In genomic region chr11:88521354-88522310, GRCh38 we compare ENCODE assay signal across 24 cellular contexts.
DNase-seq lines count a peak whose midpoint lies in the region; ATAC-seq, FAIRE-seq and TF ChIP-seq lines count a peak whose summit lies in the region.
"Had no signal": no experiment of that assay in that cellular context is flagged by ENCODE, and none has a peak within 500 bp of the region (broad histone marks: within the 10 kb centered on the region; RNA-seq: fewer than 3 reads in every experiment).

No MANE protein-coding gene starts in this region.

- no peaks in the 10 kb centered on the region for H3K79me1 ChIP-seq in H1 (ENCODE audit: low read depth, low read length)

- H3K56ac ChIP-seq in H1 (replicated peaks; ENCODE audit: insufficient read length, low read depth, low read length) = no peak overlapping the region

- H3K18ac ChIP-seq in H1 (ENCODE audit: extremely low read depth, low read length) = no peak overlapping the region

- no peak for TF ChIP-seq CTCF in GM23338 (conservative IDR thresholded peaks at IDR 0.05; ENCODE audit: low read depth in 2 of 2)
- TF ChIP-seq CTCF in H1 (IDR thresholded peaks at IDR 0.05; ENCODE audit: control extremely low read depth in 1 of 3, insufficient read depth in 1 of 3, low read depth in 1 of 3, low read length in 3 of 3) = no peak
- no peak for TF ChIP-seq CTCF in osteocyte (IDR thresholded peaks at IDR 0.05)
- TF ChIP-seq CTCF in esophagus muscularis mucosa (IDR thresholded peaks at IDR 0.05) = no peak
- TF ChIP-seq CTCF in suprapubic skin (IDR thresholded peaks at IDR 0.05) = no peak

- no peak overlapping the region for H3K4ac ChIP-seq in H1 (replicated peaks; ENCODE audit: insufficient read length, low read depth, low read length)

- intact Hi-C loops in esophagus muscularis mucosa (cut with DNase I) = no loop called here

- no peak overlapping the region for H2BK12ac ChIP-seq in H1 (ENCODE audit: low read depth, low read length)

- H3K4me1 ChIP-seq in GM23338 (ENCODE audit: insufficient read depth) (no peaks in the 10 kb centered on the region; the same call in 1 of the 2 replicates), H1 (replicated peaks in 1 of 4; ENCODE audit: control insufficient read depth in 3 of 4, insufficient read depth in 4 of 4, low read length in 3 of 4) (peaks cover 0 to 6% (median 4%) of the 10 kb centered on the region in 4 experiments; a peak in 3 of 7 replicates), esophagus muscularis mucosa (no peaks in the 10 kb centered on the region), suprapubic skin (no peaks in the 10 kb centered on the region)
- H3K4me1 ChIP-seq: breast epithelium, thyroid gland had no signal

- DNase-seq in GM23338 (ENCODE audit: low spot score) (peak; percentile 31), SK-MEL-5 (ENCODE audit: low read depth, low spot score) (peak; percentile 7), H1 (ENCODE audit: low read depth in 1 of 2, low spot score in 2 of 2) (no peak), osteocyte (ENCODE audit: extremely low spot score, unreplicated experiment) (no peak), esophagus muscularis mucosa (ENCODE audit: extremely low spot score) (no peak), suprapubic skin (ENCODE audit: low spot score in 2 of 2) (no peak)
- DNase-seq in activated CD4-positive, alpha-beta memory T cell treated with anti-CD3 and anti-CD28 coated beads, Interleukin-2, amount 10 ng/mL, durations not matched to agents 7 days and 5 days = no peak
- DNase-seq: activated CD4-positive, alpha-beta memory T cell treated with anti-CD3 and anti-CD28 coated beads for 36 hours; activated T-cell treated with anti-CD3 and anti-CD28 coated beads, Interleukin-2, amount 50 U/mL, for 24 hours; dermis blood vessel endothelial cell; EL; NCI-H1105 treated with DMSO at 0.1 percent for 48 hours; NCI-H2107; NCI-H82; PC-3; T-helper 17 cell; thyroid gland had no signal

- H4K20me1 ChIP-seq in GM23338 (replicated peaks; ENCODE audit: insufficient read depth) (no peaks in the 10 kb centered on the region), H1 (replicated peaks in 1 of 2; ENCODE audit: control insufficient read depth in 1 of 2, insufficient read depth in 2 of 2, low read length in 2 of 2) (no peaks in the 10 kb centered on the region)

- TF ChIP-seq POLR2A in H1 (IDR thresholded peaks at IDR 0.05; ENCODE audit: control extremely low read depth in 1 of 2, low read depth in 2 of 2, low read length in 2 of 2) = no peak
- no peak for TF ChIP-seq POLR2A in esophagus muscularis mucosa (IDR thresholded peaks at IDR 0.05; ENCODE audit: low read depth)
- TF ChIP-seq POLR2A in suprapubic skin (IDR thresholded peaks at IDR 0.05) = no peak

- H3K36me3 Mint-ChIP-seq in GM23338 (ENCODE audit: low read depth) = peaks cover 3% of the 10 kb centered on the region; the same call in 2 of the 3 replicates
- no peaks in the 10 kb centered on the region for H3K36me3 Mint-ChIP-seq in osteocyte (ENCODE audit: unreplicated experiment)
- no peaks in the 10 kb centered on the region for H3K36me3 Mint-ChIP-seq in activated CD4-positive, alpha-beta memory T cell treated with anti-CD3 and anti-CD28 coated beads, Interleukin-2, amount 10 ng/mL, durations not matched to agents 7 days and 5 days (ENCODE audit: low read depth)
- H3K36me3 Mint-ChIP-seq: activated CD4-positive, alpha-beta memory T cell treated with anti-CD3 and anti-CD28 coated beads for 36 hours; activated naive CD4-positive, alpha-beta T cell treated with anti-CD3 and anti-CD28 coated beads, Interleukin-2, amount 50 U/mL, for 24 hours; stimulated activated memory B cell treated with anti-CD40 and anti-IgM and Interleukin-4, amounts not matched to agents 10 μg/mL and 1 μg/mL and 100 μg/mL, for 72 hours had no signal

- no peak overlapping the region for H2BK120ac ChIP-seq in H1 (replicated peaks; ENCODE audit: low read depth, low read length)

- ATAC-seq in GM23338 = peak; percentile 72
- no peak for ATAC-seq in GM18909 (IDR thresholded peaks at IDR 0.05; ENCODE audit: poor library complexity, unreplicated experiment)
- ATAC-seq: PC-3; stimulated activated memory B cell treated with anti-CD40 and anti-IgM and Interleukin-4, amounts not matched to agents 10 μg/mL and 1 μg/mL and 100 μg/mL, for 72 hours; T-helper 17 cell had no signal

- no peak overlapping the region for H3K14ac ChIP-seq in H1 (ENCODE audit: insufficient read length)

- H2BK20ac ChIP-seq in H1 (ENCODE audit: low read length) = no peak overlapping the region

- H3K9me3 Mint-ChIP-seq in GM23338 (no peaks in the 10 kb centered on the region), osteocyte (ENCODE audit: unreplicated experiment) (no peaks in the 10 kb centered on the region)
- H3K9me3 Mint-ChIP-seq in activated CD4-positive, alpha-beta memory T cell treated with anti-CD3 and anti-CD28 coated beads, Interleukin-2, amount 10 ng/mL, durations not matched to agents 7 days and 5 days = no peaks in the 10 kb centered on the region
- H3K9me3 Mint-ChIP-seq: activated CD4-positive, alpha-beta memory T cell treated with anti-CD3 and anti-CD28 coated beads for 36 hours; activated naive CD4-positive, alpha-beta T cell treated with anti-CD3 and anti-CD28 coated beads, Interleukin-2, amount 50 U/mL, for 24 hours; activated T-cell treated with anti-CD3 and anti-CD28 coated beads, Interleukin-2, amount 50 U/mL, for 24 hours; stimulated activated memory B cell treated with anti-CD40 and anti-IgM and Interleukin-4, amounts not matched to agents 10 μg/mL and 1 μg/mL and 100 μg/mL, for 72 hours had no signal

- CTCF ChIA-PET in H1 (lab: Charles Lee; ENCODE audit: partially characterized antibody) = interaction anchor here (0.5 to 1.3 kb wide), 8 partner anchors 15 to 505 kb away, joined by 3 to 5 read pairs (median 4); no protein-coding TSS in a partner anchor
- CTCF ChIA-PET in activated CD4-positive, alpha-beta memory T cell treated with anti-CD3 and anti-CD28 coated beads, Interleukin-2, amount 10 ng/mL, durations not matched to agents 7 days and 5 days (lab: Charles Lee) = interaction anchor here (0.5 kb wide), 1 partner anchor 73 kb away, joined by 3 read pairs; no protein-coding TSS in a partner anchor

- no peaks in the 10 kb centered on the region for H3K79me2 ChIP-seq in GM23338 (replicated peaks; ENCODE audit: insufficient read depth)
- no peaks in the 10 kb centered on the region for H3K79me2 ChIP-seq in H1 (ENCODE audit: control insufficient read depth in 1 of 2, insufficient read depth in 2 of 2, low read length in 2 of 2)

- H3K4me3 Mint-ChIP-seq in GM23338 (no peak overlapping the region), osteocyte (ENCODE audit: unreplicated experiment) (no peak overlapping the region)
- no peak overlapping the region for H3K4me3 Mint-ChIP-seq in activated CD4-positive, alpha-beta memory T cell treated with anti-CD3 and anti-CD28 coated beads, Interleukin-2, amount 10 ng/mL, durations not matched to agents 7 days and 5 days
- H3K4me3 Mint-ChIP-seq: activated CD4-positive, alpha-beta memory T cell treated with anti-CD3 and anti-CD28 coated beads for 36 hours; activated naive CD4-positive, alpha-beta T cell treated with anti-CD3 and anti-CD28 coated beads, Interleukin-2, amount 50 U/mL, for 24 hours; activated T-cell treated with anti-CD3 and anti-CD28 coated beads, Interleukin-2, amount 50 U/mL, for 24 hours; stimulated activated memory B cell treated with anti-CD40 and anti-IgM and Interleukin-4, amounts not matched to agents 10 μg/mL and 1 μg/mL and 100 μg/mL, for 72 hours; T-helper 17 cell had no signal

- H3K36me3 ChIP-seq in GM23338 (ENCODE audit: insufficient read depth) = no peaks in the 10 kb centered on the region
- no peaks in the 10 kb centered on the region for H3K36me3 ChIP-seq in H1 (ENCODE audit: control insufficient read depth in 2 of 4, insufficient read depth in 4 of 4, low read length in 3 of 4)
- no peaks in the 10 kb centered on the region for H3K36me3 ChIP-seq in esophagus muscularis mucosa
- no peaks in the 10 kb centered on the region for H3K36me3 ChIP-seq in suprapubic skin
- H3K36me3 ChIP-seq: breast epithelium, neutrophil, thyroid gland had no signal

- H3K27ac ChIP-seq in GM23338 (ENCODE audit: low read depth) (no peak overlapping the region), H1 (ENCODE audit: low read depth, low read length) (no peak overlapping the region), esophagus muscularis mucosa (replicated peaks in 1 of 4) (no peak overlapping the region), suprapubic skin (no peak overlapping the region)
- H3K27ac ChIP-seq: breast epithelium, neutrophil, thyroid gland, VCaP had no signal

- H3K9me3 ChIP-seq in H1 (ENCODE audit: insufficient read depth in 2 of 2, low read depth in 1 of 2, low read length in 1 of 2) (no peaks in the 10 kb centered on the region), esophagus muscularis mucosa (no peaks in the 10 kb centered on the region), suprapubic skin (no peaks in the 10 kb centered on the region)
- H3K9me3 ChIP-seq: breast epithelium, neutrophil, thyroid gland had no signal

- no peak for TF ChIP-seq EP300 in H1 (IDR thresholded peaks at IDR 0.05; ENCODE audit: borderline replicate concordance in 1 of 2, low read depth in 2 of 2, low read length in 2 of 2)
- no peak for TF ChIP-seq EP300 in esophagus muscularis mucosa (IDR thresholded peaks at IDR 0.05)
- TF ChIP-seq EP300 in suprapubic skin (IDR thresholded peaks at IDR 0.05) = no peak

- peaks cover 3% of the 10 kb centered on the region for H3K27me3 Mint-ChIP-seq in GM23338 (ENCODE audit: insufficient read depth, low read depth, poor library complexity)
- peaks cover 15% of the 10 kb centered on the region for H3K27me3 Mint-ChIP-seq in osteocyte (ENCODE audit: unreplicated experiment)
- peaks cover 5% of the 10 kb centered on the region for H3K27me3 Mint-ChIP-seq in activated CD4-positive, alpha-beta memory T cell treated with anti-CD3 and anti-CD28 coated beads, Interleukin-2, amount 10 ng/mL, durations not matched to agents 7 days and 5 days
- H3K27me3 Mint-ChIP-seq: activated CD4-positive, alpha-beta memory T cell treated with anti-CD3 and anti-CD28 coated beads for 36 hours; activated T-cell treated with anti-CD3 and anti-CD28 coated beads, Interleukin-2, amount 50 U/mL, for 24 hours; stimulated activated memory B cell treated with anti-CD40 and anti-IgM and Interleukin-4, amounts not matched to agents 10 μg/mL and 1 μg/mL and 100 μg/mL, for 72 hours had no signal

- in situ Hi-C loops in SK-MEL-5 (cut with HindIII; ENCODE audit: low pct_unique_long_range_greater_than_20kb, low sequenced_read_pairs) = no loop called here

- no peak overlapping the region for H3K23ac ChIP-seq in H1 (ENCODE audit: insufficient read length)

- H3K9me2 ChIP-seq in GM23338 (ENCODE audit: insufficient read depth) = peaks cover 14% of the 10 kb centered on the region

- H2AFZ ChIP-seq in GM23338 (peak overlapping the region; percentile 49; the same call in 1 of the 2 replicates), H1 (ENCODE audit: low read length) (peak overlapping the region; percentile 56; the same call in 1 of the 2 replicates)

- no peak overlapping the region for H4K5ac ChIP-seq in H1 (ENCODE audit: insufficient read length, low read depth, low read length)

- no peak for FAIRE-seq in H1 (lab: Jason Lieb, UNC)
- FAIRE-seq: HTR-8/SVneo had no signal

- H3K27me3 ChIP-seq in GM23338 (ENCODE audit: insufficient read depth) (no peaks in the 10 kb centered on the region), H1 (replicated peaks in 1 of 4; ENCODE audit: control insufficient read depth in 3 of 4, extremely low read depth in 1 of 4, insufficient read depth in 3 of 4, low read length in 3 of 4) (no peaks in the 10 kb centered on the region), esophagus muscularis mucosa (no peaks in the 10 kb centered on the region), suprapubic skin (no peaks in the 10 kb centered on the region)
- H3K27me3 ChIP-seq: breast epithelium, neutrophil, thyroid gland had no signal

- POLR2A ChIA-PET in H1 (lab: Charles Lee; ENCODE audit: partially characterized antibody) = no interaction called here
- POLR2A ChIA-PET in activated CD4-positive, alpha-beta memory T cell treated with anti-CD3 and anti-CD28 coated beads, Interleukin-2, amount 10 ng/mL, durations not matched to agents 7 days and 5 days (lab: Charles Lee) = no interaction called here

- H4K91ac ChIP-seq in H1 (replicated peaks; ENCODE audit: insufficient read length, low read length) = no peak overlapping the region

- H3K4me2 ChIP-seq in GM23338 (peak overlapping the region; percentile 23; the same call in 1 of the 2 replicates), H1 (ENCODE audit: insufficient read depth in 1 of 2, low read depth in 2 of 2, low read length in 2 of 2) (no peak overlapping the region)

- no peak overlapping the region for H2AK5ac ChIP-seq in H1 (ENCODE audit: low read depth, low read length)

- no peak overlapping the region for H3K9ac ChIP-seq in H1 (replicated peaks in 1 of 4; ENCODE audit: extremely low read depth in 1 of 4, low read depth in 3 of 4, low read length in 3 of 4)

- no peak overlapping the region for H2BK5ac ChIP-seq in H1 (ENCODE audit: low read depth, low read length)

- 52% methylated on average over 3 of the region's 3 CpGs; no CpG with 5 or more reads in 1 of the 2 experiments for WGBS in H1 (ENCODE audit: extremely low coverage in 1 of 2, insufficient coverage in 1 of 2, insufficient read length in 1 of 2, insufficient replicate concordance in 2 of 2, low coverage in 1 of 2, low lambda C conversion rate in 2 of 2, missing lambda C conversion rate in 1 of 2), 2 experiments
- WGBS in esophagus muscularis mucosa = 75% methylated on average over 2 of the region's 3 CpGs
- 78% methylated on average over 3 of the region's 3 CpGs for WGBS in suprapubic skin

- H2BK15ac ChIP-seq in H1 (ENCODE audit: low read length) = no peak overlapping the region

- TF ChIP-seq RAD21 in H1 (IDR thresholded peaks at IDR 0.05 in 1 of 2, conservative IDR thresholded peaks at IDR 0.05 in 1 of 2; ENCODE audit: low read depth in 2 of 2, low read length in 2 of 2) = no peak

- H4K8ac ChIP-seq in H1 (ENCODE audit: extremely low read depth, insufficient read depth, low read length) = no peak overlapping the region

- H3K27ac Mint-ChIP-seq in GM23338 (no peak overlapping the region), osteocyte (ENCODE audit: unreplicated experiment) (peak overlapping the region; percentile 41)
- H3K27ac Mint-ChIP-seq in activated CD4-positive, alpha-beta memory T cell treated with anti-CD3 and anti-CD28 coated beads, Interleukin-2, amount 10 ng/mL, durations not matched to agents 7 days and 5 days = no peak overlapping the region
- H3K27ac Mint-ChIP-seq: activated CD4-positive, alpha-beta memory T cell treated with anti-CD3 and anti-CD28 coated beads for 36 hours; activated naive CD4-positive, alpha-beta T cell treated with anti-CD3 and anti-CD28 coated beads, Interleukin-2, amount 50 U/mL, for 24 hours; activated T-cell treated with anti-CD3 and anti-CD28 coated beads, Interleukin-2, amount 50 U/mL, for 24 hours; stimulated activated memory B cell treated with anti-CD40 and anti-IgM and Interleukin-4, amounts not matched to agents 10 μg/mL and 1 μg/mL and 100 μg/mL, for 72 hours; T-helper 17 cell had no signal

- no peak overlapping the region for H3K4me3 ChIP-seq in GM23338
- H3K4me3 ChIP-seq in H1 (ENCODE audit: extremely low read depth in 1 of 4, insufficient read depth in 2 of 4, low read depth in 3 of 4, low read length in 4 of 4) = no peak overlapping the region
- no peak overlapping the region for H3K4me3 ChIP-seq in esophagus muscularis mucosa
- no peak overlapping the region for H3K4me3 ChIP-seq in suprapubic skin
- H3K4me3 ChIP-seq: breast epithelium, thyroid gland had no signal

- H3F3A ChIP-seq in GM23338 (replicated peaks; ENCODE audit: low read depth) = no peaks in the 10 kb centered on the region

- H3K4me1 Mint-ChIP-seq in GM23338 (peaks cover 15% of the 10 kb centered on the region), osteocyte (ENCODE audit: unreplicated experiment) (peaks cover 8% of the 10 kb centered on the region)
- no peaks in the 10 kb centered on the region for H3K4me1 Mint-ChIP-seq in activated CD4-positive, alpha-beta memory T cell treated with anti-CD3 and anti-CD28 coated beads, Interleukin-2, amount 10 ng/mL, durations not matched to agents 7 days and 5 days
- H3K4me1 Mint-ChIP-seq: activated naive CD4-positive, alpha-beta T cell treated with anti-CD3 and anti-CD28 coated beads, Interleukin-2, amount 50 U/mL, for 24 hours; stimulated activated memory B cell treated with anti-CD40 and anti-IgM and Interleukin-4, amounts not matched to agents 10 μg/mL and 1 μg/mL and 100 μg/mL, for 72 hours; T-helper 17 cell had no signal

- no peaks in the 10 kb centered on the region for H3K23me2 ChIP-seq in H1 (ENCODE audit: low read depth, low read length)

Comparison
In these comparisons a context has a peak if more than half of its experiments do, and no peak if none do; other contexts are left out.
1. DNase-seq: peak in GM23338 (single experiment) and SK-MEL-5 (single experiment); none in H1 (0 of 2), osteocyte (single experiment), esophagus muscularis mucosa (single experiment), activated CD4-positive, alpha-beta memory T cell treated with anti-CD3 and anti-CD28 coated beads, Interleukin-2, amount 10 ng/mL, durations not matched to agents 7 days and 5 days (single experiment) and suprapubic skin (0 of 2).